Comparison of ENCODE assay signal across 9 cellular contexts in the genomic region with DNA sequence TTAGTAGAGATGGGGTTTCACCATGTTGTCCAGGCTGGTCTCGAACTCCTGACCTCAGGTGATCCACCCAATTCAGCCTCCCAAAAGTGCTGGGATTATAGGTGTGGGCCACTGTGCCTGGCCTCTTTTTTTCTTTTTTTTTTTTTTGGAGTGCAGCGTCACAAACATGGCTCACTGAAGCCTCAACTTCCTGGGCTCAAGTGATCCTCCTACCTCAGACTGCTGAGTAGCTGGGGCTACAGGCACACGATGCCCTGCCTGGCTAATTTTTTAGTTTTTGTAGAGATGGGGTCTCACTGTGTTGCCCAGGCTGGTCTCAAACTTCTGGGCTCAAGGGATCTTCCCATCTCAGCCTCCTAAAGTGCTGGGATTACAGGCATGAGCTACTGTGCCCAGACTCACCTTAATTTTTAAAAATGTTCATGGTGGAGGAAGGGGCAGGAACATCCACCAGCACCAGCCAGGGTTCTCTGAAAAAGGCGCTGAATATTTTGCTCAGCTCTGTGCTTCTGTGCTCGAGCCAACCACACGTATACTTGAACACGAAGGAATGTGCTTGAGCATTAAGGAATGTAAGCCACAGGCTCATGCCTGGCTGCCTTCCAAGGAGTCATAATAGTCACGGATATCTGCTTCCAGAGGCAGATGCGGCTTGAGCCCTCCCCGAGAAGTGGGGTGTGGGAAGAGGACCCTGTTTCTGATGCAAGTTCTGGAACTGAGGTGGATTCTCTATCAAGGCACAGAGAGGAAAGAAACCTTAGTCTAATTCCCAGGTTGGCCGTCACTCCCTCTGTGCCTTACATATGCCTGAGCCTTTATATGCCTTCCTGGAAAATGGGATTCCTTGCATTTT.
A peak's percentile ranks its signal among the peaks of the same experiment; 100 is the strongest.
DNase-seq lines count a peak whose midpoint lies in the region; ATAC-seq and TF ChIP-seq lines count a peak whose summit lies in the region.
"Had no signal": no experiment of that assay in that cellular context is flagged by ENCODE, and none has a peak within 500 bp of the region (broad histone marks: within the 10 kb centered on the region; RNA-seq: fewer than 3 reads in every experiment).

No MANE protein-coding gene starts in this region.

- H3K9me3 ChIP-seq in MM.1S (replicated peaks; ENCODE audit: insufficient read depth, low read length) (no peaks in the 10 kb centered on the region), neuronal stem cell (replicated peaks in 1 of 2; ENCODE audit: control insufficient read depth in 2 of 2, insufficient read depth in 1 of 2, low read depth in 1 of 2, low read length in 2 of 2) (peaks cover 2 to 6% of the 10 kb centered on the region in 2 donors)

- no peaks in the 10 kb centered on the region for H4K20me1 ChIP-seq in MM.1S (ENCODE audit: insufficient read depth, low read length)

- H3K4me3 ChIP-seq in fibroblast of the aortic adventitia (ENCODE audit: low read depth, low read length) (no peak overlapping the region), retinal pigment epithelial cell (ENCODE audit: low read length) (no peak overlapping the region), MM.1S (ENCODE audit: low read length) (no peak overlapping the region), neuronal stem cell (ENCODE audit: low read length in 2 of 2) (no peak overlapping the region)

- no peak overlapping the region for H3K4ac ChIP-seq in neuronal stem cell (ENCODE audit: low read length)

- H4K91ac ChIP-seq in neuronal stem cell (ENCODE audit: low read depth, low read length, poor library complexity) = no peak overlapping the region

- H3K79me1 ChIP-seq in neuronal stem cell (ENCODE audit: low read depth, low read length) = no peaks in the 10 kb centered on the region

- TF ChIP-seq CTCF in RWPE1 (conservative IDR thresholded peaks at IDR 0.05; ENCODE audit: low read depth) (no peak), fibroblast of the aortic adventitia (IDR thresholded peaks at IDR 0.05; ENCODE audit: insufficient read depth, low read length) (no peak), retinal pigment epithelial cell (conservative IDR thresholded peaks at IDR 0.05; ENCODE audit: low read depth, low read length) (no peak), MM.1S (IDR thresholded peaks at IDR 0.05; ENCODE audit: low read length) (no peak)

- ATAC-seq in left lobe of liver = no peak

- no CpG with 5 or more reads among the region's 11 CpGs for WGBS in neuronal stem cell (ENCODE audit: extremely low coverage in 2 of 2, insufficient read length in 2 of 2, insufficient replicate concordance in 1 of 2), 2 donors

- H2AK5ac ChIP-seq in neuronal stem cell (ENCODE audit: low read depth, low read length) = no peak overlapping the region

- H3K4me2 ChIP-seq in MM.1S (ENCODE audit: low read depth, low read length) = no peak overlapping the region
- H3K4me2 ChIP-seq in neuronal stem cell (ENCODE audit: insufficient read depth, low read length, poor library complexity, severe bottlenecking) = no peak overlapping the region

- no peak overlapping the region for H3K14ac ChIP-seq in neuronal stem cell (ENCODE audit: low read length)

- POLR2A ChIA-PET in RWPE1 (lab: Yijun Ruan, JAX; ENCODE audit: low non-redundant PET) = no interaction called here

- H3K9ac ChIP-seq in MM.1S (ENCODE audit: low read length) (no peak overlapping the region), neuronal stem cell (ENCODE audit: low read depth, low read length, poor library complexity) (no peak overlapping the region)

- H3K27ac ChIP-seq in RWPE1 = peak overlapping the region; percentile 89
- no peak overlapping the region for H3K27ac ChIP-seq in MM.1S (ENCODE audit: low read length)
- H3K27ac ChIP-seq in neuronal stem cell (replicated peaks; ENCODE audit: low read length) = no peak overlapping the region

- no peaks in the 10 kb centered on the region for H3K4me1 ChIP-seq in MM.1S (ENCODE audit: low read length)
- peaks cover 3 to 4% of the 10 kb centered on the region in 2 donors for H3K4me1 ChIP-seq in neuronal stem cell (ENCODE audit: control insufficient read depth in 2 of 2, insufficient read depth in 1 of 2, low read depth in 1 of 2, low read length in 2 of 2)

- H2BK120ac ChIP-seq in neuronal stem cell (ENCODE audit: low read depth, low read length) = no peak overlapping the region

- no peak overlapping the region for H2BK5ac ChIP-seq in neuronal stem cell (ENCODE audit: low read length)

- CTCF ChIA-PET in RWPE1 (lab: Yijun Ruan, JAX) = interaction anchor here (1.1 kb wide), 1 partner anchor 308 kb away, joined by 3 read pairs; no protein-coding TSS in a partner anchor

- H3K36me3 ChIP-seq in MM.1S (replicated peaks; ENCODE audit: insufficient read depth, low read length) (no peaks in the 10 kb centered on the region), neuronal stem cell (replicated peaks in 1 of 2; ENCODE audit: control insufficient read depth in 2 of 2, insufficient read depth in 2 of 2, low read length in 2 of 2) (no peaks in the 10 kb centered on the region)

- no peak overlapping the region for H2AFZ ChIP-seq in MM.1S (ENCODE audit: low read length)
- no peak overlapping the region for H2AFZ ChIP-seq in neuronal stem cell (ENCODE audit: low read length)

- no peak overlapping the region for H3K23ac ChIP-seq in neuronal stem cell (ENCODE audit: low read depth, low read length, poor library complexity)

- H3F3A ChIP-seq in MM.1S (ENCODE audit: insufficient read depth, low read length) = no peaks in the 10 kb centered on the region

- H3K27me3 ChIP-seq in MM.1S (replicated peaks; ENCODE audit: insufficient read depth, low read length) (peaks cover 54% of the 10 kb centered on the region), neuronal stem cell (ENCODE audit: control insufficient read depth in 3 of 3, insufficient read depth in 3 of 3, low read depth in 1 of 3, low read length in 3 of 3) (no peaks in the 10 kb centered on the region)

- H3K18ac ChIP-seq in neuronal stem cell (ENCODE audit: low read length) = no peak overlapping the region

- no peak overlapping the region for H2BK15ac ChIP-seq in neuronal stem cell (ENCODE audit: low read length)

- no peaks in the 10 kb centered on the region for H3K9me2 ChIP-seq in MM.1S (replicated peaks; ENCODE audit: insufficient read depth, low read length)

- no peak overlapping the region for H4K8ac ChIP-seq in neuronal stem cell (ENCODE audit: low read depth, low read length)

- H2BK12ac ChIP-seq in neuronal stem cell (ENCODE audit: low read length) = no peak overlapping the region

- peak; percentile 97 for DNase-seq in H4 (ENCODE audit: low spot score)
- DNase-seq in RWPE1 (ENCODE audit: low spot score) = peak; percentile 77
- DNase-seq in fibroblast of the aortic adventitia (ENCODE audit: low read depth) = peak; percentile 99
- DNase-seq in retinal pigment epithelial cell (ENCODE audit: low read depth) = peak; percentile 95
- no peak for DNase-seq in MM.1S
- no peak for DNase-seq in NCI-H1694 treated with DMSO at 0.1 percent for 48 hours (lab: John Stamatoyannopoulos, UW)
- DNase-seq in neuronal stem cell (ENCODE audit: low spot score) = no peak
- DNase-seq in left lobe of liver (ENCODE audit: low spot score) = no peak
- DNase-seq: activated CD4-positive, alpha-beta T cell treated with anti-CD3 and anti-CD28 coated beads, Interleukin-2, amount 50 U/mL, for 1 hour had no signal

- no peaks in the 10 kb centered on the region for H3K79me2 ChIP-seq in MM.1S (ENCODE audit: low read length)

Comparison
In these comparisons a context has a peak if more than half of its experiments do, and no peak if none do; other contexts are left out.
1. DNase-seq: peak in H4 (single experiment), RWPE1 (single experiment), fibroblast of the aortic adventitia (single experiment) and retinal pigment epithelial cell (single experiment); none in MM.1S (single experiment), NCI-H1694 treated with DMSO at 0.1 percent for 48 hours (single experiment), neuronal stem cell (single experiment) and left lobe of liver (single experiment).